11 cellular contexts compared by ENCODE assay signal in the genomic region with DNA sequence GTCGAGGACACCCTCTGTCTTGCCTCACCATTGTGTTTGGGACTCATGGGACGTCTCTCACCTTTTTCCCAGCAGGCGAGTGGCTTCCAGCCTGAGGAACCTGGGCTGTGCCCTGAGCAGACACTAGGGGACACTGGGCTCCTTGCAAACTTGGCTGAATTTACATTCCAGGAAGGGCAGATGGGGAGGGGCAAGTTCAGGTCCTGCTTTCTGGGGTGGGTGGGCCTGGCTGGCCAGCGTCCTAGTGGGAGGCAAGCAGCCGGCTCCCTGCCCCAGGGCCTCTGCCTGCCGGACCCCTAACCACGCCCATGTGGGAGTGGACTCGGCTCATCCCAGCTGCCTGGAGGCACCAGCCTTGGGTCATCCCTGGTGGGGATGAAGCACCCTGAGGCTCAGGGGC. TPM values are rescaled to one million over a fixed set of nuclear protein-coding genes. Genes with fewer than 3 reads are reported as not detected.
DNase-seq lines count a peak whose midpoint lies in the region; ATAC-seq and TF ChIP-seq lines count a peak whose summit lies in the region.
"Had no signal": no experiment of that assay in that cellular context is flagged by ENCODE, and none has a peak within 500 bp of the region (broad histone marks: within the 10 kb centered on the region; RNA-seq: fewer than 3 reads in every experiment).

No MANE protein-coding gene starts in this region.

- no peaks in the 10 kb centered on the region for H3K9me2 ChIP-seq in MM.1S (replicated peaks; ENCODE audit: insufficient read depth, low read length)

- H4K20me1 ChIP-seq in MM.1S (ENCODE audit: insufficient read depth, low read length) = no peaks in the 10 kb centered on the region

- H3F3A ChIP-seq in MM.1S (ENCODE audit: insufficient read depth, low read length) = no peaks in the 10 kb centered on the region

- H3K4me1 ChIP-seq in MM.1S (ENCODE audit: low read length) = peaks cover 12% of the 10 kb centered on the region
- H3K4me1 ChIP-seq in mucosa of descending colon (ENCODE audit: low read depth) = no peaks in the 10 kb centered on the region

- WGBS in lower leg skin, 2 donors = 29 to 49% methylated on average over 3 to 7 of the region's 8 CpGs

- peaks cover 11% of the 10 kb centered on the region for H3K27me3 ChIP-seq in MM.1S (replicated peaks; ENCODE audit: insufficient read depth, low read length)

- ATAC-seq in mucosa of descending colon = peak; percentile 72
- ATAC-seq in stimulated activated naive B cell treated with anti-CD40 and anti-IgM and Interleukin-4, amounts not matched to agents 10 μg/mL and 1 μg/mL and 100 μg/mL, for 72 hours (replicated peaks) = no peak
- ATAC-seq: activated T-cell treated with anti-CD3 and anti-CD28 coated beads, Interleukin-2, amount 50 U/mL, for 4 hours; naive thymus-derived CD8-positive, alpha-beta T cell had no signal

- no peak for TF ChIP-seq POLR2A in lower leg skin (IDR thresholded peaks at IDR 0.05)

- no peaks in the 10 kb centered on the region for H3K9me3 ChIP-seq in MM.1S (replicated peaks; ENCODE audit: insufficient read depth, low read length)
- no peaks in the 10 kb centered on the region for H3K9me3 ChIP-seq in mucosa of descending colon

- H3K9ac ChIP-seq in MM.1S (ENCODE audit: low read length) = no peak overlapping the region

- no peak overlapping the region for H3K4me3 ChIP-seq in MM.1S (ENCODE audit: low read length)
- H3K4me3 ChIP-seq in cardiac fibroblast (replicated peaks in 1 of 2; ENCODE audit: low read depth in 2 of 2, low read length in 2 of 2) = no peak overlapping the region
- no peak overlapping the region for H3K4me3 ChIP-seq in mucosa of descending colon
- H3K4me3 ChIP-seq in lower leg skin (ENCODE audit: low read depth, poor library complexity, severe bottlenecking) = no peak overlapping the region

- H3K27ac Mint-ChIP-seq in stimulated activated naive B cell treated with anti-CD40 and anti-IgM and Interleukin-4, amounts not matched to agents 10 μg/mL and 1 μg/mL and 100 μg/mL, for 72 hours = no peak overlapping the region

- no peaks in the 10 kb centered on the region for H3K79me2 ChIP-seq in MM.1S (ENCODE audit: low read length)

- intact Hi-C loops in mucosa of descending colon (cut with DNase I, micrococcal nuclease) = no loop called here
- intact Hi-C loops in lower leg skin (cut with DNase I; ENCODE audit: low total_unique reads) = no loop called here

- no peak overlapping the region for H2AFZ ChIP-seq in MM.1S (ENCODE audit: low read length)

- H3K27me3 Mint-ChIP-seq in stimulated activated naive B cell treated with anti-CD40 and anti-IgM and Interleukin-4, amounts not matched to agents 10 μg/mL and 1 μg/mL and 100 μg/mL, for 72 hours = peaks cover 28 to 52% of the 10 kb centered on the region in 2 donors

- no peaks in the 10 kb centered on the region for H3K36me3 Mint-ChIP-seq in stimulated activated naive B cell treated with anti-CD40 and anti-IgM and Interleukin-4, amounts not matched to agents 10 μg/mL and 1 μg/mL and 100 μg/mL, for 72 hours
- H3K36me3 Mint-ChIP-seq: naive thymus-derived CD8-positive, alpha-beta T cell had no signal

- no peak overlapping the region for H3K4me3 Mint-ChIP-seq in stimulated activated naive B cell treated with anti-CD40 and anti-IgM and Interleukin-4, amounts not matched to agents 10 μg/mL and 1 μg/mL and 100 μg/mL, for 72 hours
- H3K4me3 Mint-ChIP-seq: activated T-cell treated with anti-CD3 and anti-CD28 coated beads, Interleukin-2, amount 50 U/mL, for 4 hours had no signal

- H3K27ac ChIP-seq in MM.1S (ENCODE audit: low read length) = no peak overlapping the region

- no peaks in the 10 kb centered on the region for H3K36me3 ChIP-seq in MM.1S (replicated peaks; ENCODE audit: insufficient read depth, low read length)
- H3K36me3 ChIP-seq in mucosa of descending colon (ENCODE audit: low read depth) = no peaks in the 10 kb centered on the region

- DNase-seq in GDM1 (lab: John Stamatoyannopoulos, UW) (peak; percentile 63), MM.1S (no peak), cardiac fibroblast (ENCODE audit: low read depth in 2 of 2) (peak; percentile 21 to 35), mucosa of descending colon (peak in 2 of 3 donors; percentile 56), GF-D8 (lab: John Stamatoyannopoulos, UW) (no peak), lower leg skin (ENCODE audit: low spot score in 2 of 2) (no peak), NCI-H2107 (lab: John Stamatoyannopoulos, UW) (no peak)
- DNase-seq in stimulated activated naive B cell treated with anti-CD40 and anti-IgM and Interleukin-4, amounts not matched to agents 10 μg/mL and 1 μg/mL and 100 μg/mL, for 72 hours = no peak
- DNase-seq: activated T-cell treated with anti-CD3 and anti-CD28 coated beads, Interleukin-2, amount 50 U/mL, for 4 hours had no signal

- H3K4me2 ChIP-seq in MM.1S (ENCODE audit: low read depth, low read length) = no peak overlapping the region

- peak; percentile 42 for TF ChIP-seq CTCF in MM.1S (IDR thresholded peaks at IDR 0.05; ENCODE audit: low read length)
- TF ChIP-seq CTCF in cardiac fibroblast (IDR thresholded peaks at IDR 0.05; ENCODE audit: low read depth, low read length) = peak; percentile 67
- TF ChIP-seq CTCF in mucosa of descending colon (IDR thresholded peaks at IDR 0.05) = peak; percentile 30
- TF ChIP-seq CTCF in lower leg skin (IDR thresholded peaks at IDR 0.05) = no peak

- H3K9me3 Mint-ChIP-seq in stimulated activated naive B cell treated with anti-CD40 and anti-IgM and Interleukin-4, amounts not matched to agents 10 μg/mL and 1 μg/mL and 100 μg/mL, for 72 hours = no peaks in the 10 kb centered on the region
- H3K9me3 Mint-ChIP-seq: activated T-cell treated with anti-CD3 and anti-CD28 coated beads, Interleukin-2, amount 50 U/mL, for 4 hours; naive thymus-derived CD8-positive, alpha-beta T cell had no signal

- H3K4me1 Mint-ChIP-seq in stimulated activated naive B cell treated with anti-CD40 and anti-IgM and Interleukin-4, amounts not matched to agents 10 μg/mL and 1 μg/mL and 100 μg/mL, for 72 hours = peaks cover 11 to 15% of the 10 kb centered on the region in 2 donors

RNA-seq across cellular contexts. Expression of a gene that starts 48.2 kb away (rescaled TPM):
- total RNA-seq in mucosa of descending colon = not detected
- total RNA-seq in lower leg skin = not detected
- total RNA-seq: activated T-cell treated with anti-CD3 and anti-CD28 coated beads, Interleukin-2, amount 50 U/mL, for 4 hours; naive thymus-derived CD8-positive, alpha-beta T cell; urinary bladder had no signal

Comparison
In these comparisons a context has a peak if more than half of its experiments do, and no peak if none do; other contexts are left out.
1. DNase-seq: peak in GDM1 (single experiment), cardiac fibroblast (2 of 2) and mucosa of descending colon (2 of 3); none in MM.1S (single experiment), GF-D8 (single experiment), lower leg skin (0 of 2), NCI-H2107 (single experiment) and stimulated activated naive B cell treated with anti-CD40 and anti-IgM and Interleukin-4, amounts not matched to agents 10 μg/mL and 1 μg/mL and 100 μg/mL, for 72 hours (single experiment).
2. CTCF ChIP-seq: peak in MM.1S (single experiment), cardiac fibroblast (single experiment) and mucosa of descending colon (single experiment); none in lower leg skin (0 of 3).